In genomic region chr15:71271327-71271726, GRCh38 we compare ENCODE assay signal across 38 cellular contexts.
"Had no signal": no experiment of that assay in that cellular context is flagged by ENCODE, and none has a peak within 500 bp of the region (broad histone marks: within the 10 kb centered on the region; RNA-seq: fewer than 3 reads in every experiment).

No MANE protein-coding gene starts in this region.

- H3K27me3 Mint-ChIP-seq: activated naive CD4-positive, alpha-beta T cell treated with anti-CD3 and anti-CD28 coated beads, Interleukin-2, amount 10 ng/mL, durations not matched to agents 7 days and 5 days; activated naive CD8-positive, alpha-beta T cell treated with anti-CD3 and anti-CD28 coated beads, Interleukin-2, amount 50 U/mL, for 24 hours had no signal

- H3K36me3 ChIP-seq: adrenal gland, ascending aorta, breast epithelium, cardiac muscle cell had no signal

- H3K9me3 ChIP-seq: adrenal gland, ascending aorta, body of pancreas, breast epithelium had no signal

- H3K4me3 Mint-ChIP-seq: activated naive CD4-positive, alpha-beta T cell treated with anti-CD3 and anti-CD28 coated beads for 36 hours; activated naive CD4-positive, alpha-beta T cell treated with anti-CD3 and anti-CD28 coated beads, Interleukin-2, amount 10 ng/mL, durations not matched to agents 7 days and 5 days; activated naive CD4-positive, alpha-beta T cell treated with anti-CD3 and anti-CD28 coated beads, Interleukin-2, amount 50 U/mL, for 24 hours; activated naive CD8-positive, alpha-beta T cell; activated naive CD8-positive, alpha-beta T cell treated with anti-CD3 and anti-CD28 coated beads for 36 hours; activated naive CD8-positive, alpha-beta T cell treated with anti-CD3 and anti-CD28 coated beads, Interleukin-2, amount 10 ng/mL, durations not matched to agents 7 days and 5 days; activated naive CD8-positive, alpha-beta T cell treated with anti-CD3 and anti-CD28 coated beads, Interleukin-2, amount 50 U/mL, for 24 hours; activated T-cell treated with anti-CD3 and anti-CD28 coated beads, Interleukin-2, amount 50 U/mL, for 24 hours; activated T-cell treated with anti-CD3 and anti-CD28 coated beads, Interleukin-2, amount 50 U/mL, for 4 hours; activated T-cell treated with anti-CD3 and anti-CD28 coated beads, Interleukin-2, amount 50 U/mL, for 72 hours; activated T-helper 1 cell treated with anti-CD3 and anti-CD28 coated beads, Interleukin-12 subunit alpha, Interleukin-12 subunit beta, Interleukin-2, Interleukin-4 antibody, amounts not matched to agents 30 ng/mL and 10 ng/mL and 1 ng/mL, durations not matched to agents 14 hours and 24 hours and 36 hours; activated T-helper 17 cell treated with anti-CD3 and anti-CD28 coated beads, Interleukin-2, amount 50 U/mL, for 72 hours; brain; central memory CD8-positive, alpha-beta T cell had no signal

- H3K27me3 ChIP-seq: adrenal gland, ascending aorta, body of pancreas, brain microvascular endothelial cell, breast epithelium, cardiac muscle cell had no signal

- H3K27ac Mint-ChIP-seq: activated naive CD4-positive, alpha-beta T cell treated with anti-CD3 and anti-CD28 coated beads for 36 hours; activated naive CD4-positive, alpha-beta T cell treated with anti-CD3 and anti-CD28 coated beads, Interleukin-2, amount 10 ng/mL, durations not matched to agents 7 days and 5 days; activated naive CD4-positive, alpha-beta T cell treated with anti-CD3 and anti-CD28 coated beads, Interleukin-2, amount 50 U/mL, for 24 hours; activated naive CD4-positive, alpha-beta T cell treated with anti-CD3 and anti-CD28 coated beads, Interleukin-2, amount 50 U/mL, for 72 hours; activated naive CD8-positive, alpha-beta T cell; activated naive CD8-positive, alpha-beta T cell treated with anti-CD3 and anti-CD28 coated beads for 36 hours; activated naive CD8-positive, alpha-beta T cell treated with anti-CD3 and anti-CD28 coated beads, Interleukin-2, amount 10 ng/mL, durations not matched to agents 7 days and 5 days; activated naive CD8-positive, alpha-beta T cell treated with anti-CD3 and anti-CD28 coated beads, Interleukin-2, amount 50 U/mL, for 24 hours; activated T-cell treated with anti-CD3 and anti-CD28 coated beads, Interleukin-2, amount 50 U/mL, for 24 hours; activated T-cell treated with anti-CD3 and anti-CD28 coated beads, Interleukin-2, amount 50 U/mL, for 72 hours; activated T-helper 1 cell treated with anti-CD3 and anti-CD28 coated beads, Interleukin-12 subunit alpha, Interleukin-12 subunit beta, Interleukin-2, Interleukin-4 antibody, amounts not matched to agents 30 ng/mL and 10 ng/mL and 1 ng/mL, durations not matched to agents 14 hours and 24 hours and 36 hours; activated T-helper 17 cell treated with anti-CD3 and anti-CD28 coated beads, Interleukin-2, amount 50 U/mL, for 72 hours; activated T-helper 2 cell treated with anti-CD3 and anti-CD28 coated beads, Interferon-gamma antibody, Interleukin-2, Interleukin-4, amounts not matched to agents 10 μg/mL and 5 μg/mL and 100 μg/mL, durations not matched to agents 14 hours and 24 hours and 36 hours; brain had no signal

- H3K27ac ChIP-seq: adrenal gland, ascending aorta, body of pancreas, brain microvascular endothelial cell, breast epithelium, cardiac muscle cell had no signal

- H3K4me1 Mint-ChIP-seq: activated naive CD4-positive, alpha-beta T cell treated with anti-CD3 and anti-CD28 coated beads, Interleukin-2, amount 10 ng/mL, durations not matched to agents 7 days and 5 days; activated naive CD4-positive, alpha-beta T cell treated with anti-CD3 and anti-CD28 coated beads, Interleukin-2, amount 50 U/mL, for 24 hours; activated naive CD8-positive, alpha-beta T cell treated with anti-CD3 and anti-CD28 coated beads for 36 hours; activated naive CD8-positive, alpha-beta T cell treated with anti-CD3 and anti-CD28 coated beads, Interleukin-2, amount 10 ng/mL, durations not matched to agents 7 days and 5 days; activated naive CD8-positive, alpha-beta T cell treated with anti-CD3 and anti-CD28 coated beads, Interleukin-2, amount 50 U/mL, for 24 hours; activated T-helper 17 cell treated with anti-CD3 and anti-CD28 coated beads, Interleukin-2, amount 50 U/mL, for 72 hours; central memory CD8-positive, alpha-beta T cell had no signal

- H3K9me3 Mint-ChIP-seq: activated naive CD4-positive, alpha-beta T cell treated with anti-CD3 and anti-CD28 coated beads, Interleukin-2, amount 10 ng/mL, durations not matched to agents 7 days and 5 days; activated naive CD4-positive, alpha-beta T cell treated with anti-CD3 and anti-CD28 coated beads, Interleukin-2, amount 50 U/mL, for 24 hours; activated naive CD8-positive, alpha-beta T cell treated with anti-CD3 and anti-CD28 coated beads, Interleukin-2, amount 10 ng/mL, durations not matched to agents 7 days and 5 days; activated naive CD8-positive, alpha-beta T cell treated with anti-CD3 and anti-CD28 coated beads, Interleukin-2, amount 50 U/mL, for 24 hours; activated T-cell treated with anti-CD3 and anti-CD28 coated beads, Interleukin-2, amount 50 U/mL, for 4 hours; activated T-helper 2 cell treated with anti-CD3 and anti-CD28 coated beads, Interferon-gamma antibody, Interleukin-2, Interleukin-4, amounts not matched to agents 10 μg/mL and 5 μg/mL and 100 μg/mL, durations not matched to agents 14 hours and 24 hours and 36 hours; central memory CD8-positive, alpha-beta T cell had no signal

- DNase-seq: activated effector memory CD4-positive, alpha-beta T cell treated with anti-CD3 and anti-CD28 coated beads, Interleukin-2, amount 50 U/mL, for 16 hours; activated effector memory CD4-positive, alpha-beta T cell treated with Interleukin-2 at 50 U/mL for 16 hours; activated gamma-delta T cell; activated gamma-delta T cell treated with Interleukin-2 at 50 U/mL for 16 hours; activated naive CD4-positive, alpha-beta T cell; activated naive CD4-positive, alpha-beta T cell treated with anti-CD3 and anti-CD28 coated beads for 36 hours; activated naive CD4-positive, alpha-beta T cell treated with anti-CD3 and anti-CD28 coated beads, Interleukin-2, amount 10 ng/mL, durations not matched to agents 7 days and 5 days; activated naive CD4-positive, alpha-beta T cell treated with anti-CD3 and anti-CD28 coated beads, Interleukin-2, amount 50 U/mL, for 16 hours; activated naive CD4-positive, alpha-beta T cell treated with Interleukin-2 at 50 U/mL for 16 hours; activated naive CD8-positive, alpha-beta T cell treated with anti-CD3 and anti-CD28 coated beads for 36 hours; activated naive CD8-positive, alpha-beta T cell treated with anti-CD3 and anti-CD28 coated beads, Interleukin-2, amount 10 ng/mL, durations not matched to agents 7 days and 5 days; activated naive CD8-positive, alpha-beta T cell treated with anti-CD3 and anti-CD28 coated beads, Interleukin-2, amount 50 U/mL, for 24 hours; activated T-cell treated with anti-CD3 and anti-CD28 coated beads, Interleukin-2, amount 50 U/mL, for 1 hour; activated T-cell treated with anti-CD3 and anti-CD28 coated beads, Interleukin-2, amount 50 U/mL, for 24 hours; activated T-cell treated with anti-CD3 and anti-CD28 coated beads, Interleukin-2, amount 50 U/mL, for 4 hours; activated T-cell treated with anti-CD3 and anti-CD28 coated beads, Interleukin-2, amount 50 U/mL, for 48 hours; activated T-cell treated with anti-CD3 and anti-CD28 coated beads, Interleukin-2, amount 50 U/mL, for 72 hours; adrenal gland; amniotic stem cell; amygdala; anterior cingulate cortex; aorta; body of pancreas; brain microvascular endothelial cell; caudate nucleus; central memory CD4-positive, alpha-beta T cell; cerebellar nuclear complex had no signal

- H3K36me3 Mint-ChIP-seq: activated naive CD4-positive, alpha-beta T cell treated with anti-CD3 and anti-CD28 coated beads, Interleukin-2, amount 10 ng/mL, durations not matched to agents 7 days and 5 days; activated naive CD4-positive, alpha-beta T cell treated with anti-CD3 and anti-CD28 coated beads, Interleukin-2, amount 50 U/mL, for 24 hours; activated naive CD8-positive, alpha-beta T cell; activated naive CD8-positive, alpha-beta T cell treated with anti-CD3 and anti-CD28 coated beads for 36 hours; activated naive CD8-positive, alpha-beta T cell treated with anti-CD3 and anti-CD28 coated beads, Interleukin-2, amount 10 ng/mL, durations not matched to agents 7 days and 5 days had no signal

- ATAC-seq: activated naive CD4-positive, alpha-beta T cell treated with anti-CD3 and anti-CD28 coated beads, Interleukin-2, amount 50 U/mL, for 72 hours; activated naive CD8-positive, alpha-beta T cell treated with anti-CD3 and anti-CD28 coated beads, Interleukin-2, amount 50 U/mL, for 24 hours; activated T-cell treated with anti-CD3 and anti-CD28 coated beads, Interleukin-2, amount 50 U/mL, for 4 hours; activated T-cell treated with anti-CD3 and anti-CD28 coated beads, Interleukin-2, amount 50 U/mL, for 72 hours; activated T-helper 17 cell treated with anti-CD3 and anti-CD28 coated beads, Interleukin-2, amount 50 U/mL, for 72 hours; body of pancreas had no signal

- H3K4me1 ChIP-seq: adrenal gland, body of pancreas, breast epithelium had no signal

- H3K4me3 ChIP-seq: adrenal gland, ascending aorta, body of pancreas, breast epithelium, cardiac muscle cell had no signal
